In the genomic region with DNA sequence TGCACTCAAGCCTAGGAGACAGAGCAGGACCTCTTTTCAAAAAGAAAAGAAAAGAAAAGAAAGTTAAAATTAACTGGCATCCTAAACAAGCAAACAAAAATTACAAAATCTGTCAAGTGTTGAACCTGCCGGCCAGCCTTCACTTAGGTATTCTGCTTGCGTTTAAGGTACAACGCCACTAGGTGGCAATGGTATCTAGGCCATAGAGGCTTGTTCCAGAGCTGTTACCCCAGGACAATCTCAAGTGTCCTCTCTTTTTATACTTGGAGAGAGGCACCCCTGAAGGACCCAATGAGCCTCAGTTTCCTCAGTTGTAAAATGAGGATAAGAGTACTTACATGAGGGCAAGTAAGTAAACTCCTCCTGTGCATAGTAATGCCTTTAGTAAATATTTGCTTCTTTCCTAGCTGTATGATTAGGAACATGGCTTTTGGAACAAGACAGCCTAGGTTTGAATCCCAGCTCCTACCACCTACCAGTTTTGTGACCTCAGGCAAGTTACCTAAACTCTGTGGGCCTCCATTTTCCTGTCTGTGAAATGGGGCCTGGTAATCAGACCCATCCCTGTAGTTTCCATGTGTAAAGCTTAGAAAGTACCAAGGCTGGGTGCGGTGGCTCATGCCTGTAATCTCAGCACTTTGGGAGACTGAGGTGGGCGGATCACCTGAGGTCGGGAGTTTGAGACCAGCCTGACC, we compare ENCODE assay signal across 8 cellular contexts. TPM values are rescaled to one million over a fixed set of nuclear protein-coding genes. Genes with fewer than 3 reads are reported as not detected.
DNase-seq lines count a peak whose midpoint lies in the region; ATAC-seq and TF ChIP-seq lines count a peak whose summit lies in the region.

No MANE protein-coding gene starts in this region.

- intact Hi-C loops in Right ventricle myocardium inferior (cut with DNase I): loop anchor here (1.0 kb wide), 1 partner anchor 149 kb away; no protein-coding TSS in a partner anchor

- WGBS in upper lobe of left lung, 2 donors: 48% methylated on average over 6 of the region's 6 CpGs

- no peak overlapping the region for H3K4me3 Mint-ChIP-seq in effector memory CD8-positive, alpha-beta T cell
- H3K4me3 Mint-ChIP-seq in naive B cell: no peak overlapping the region

- H3K27me3 Mint-ChIP-seq in effector memory CD8-positive, alpha-beta T cell: peaks cover 8 to 26% of the 10 kb centered on the region in 2 donors
- peaks cover 20 to 36% (median 25%) of the 10 kb centered on the region in 3 donors for H3K27me3 Mint-ChIP-seq in naive B cell

- H3K4me3 ChIP-seq in right atrium auricular region (no peak overlapping the region), upper lobe of left lung (no peak overlapping the region)

- TF ChIP-seq EP300 in upper lobe of left lung (IDR thresholded peaks at IDR 0.05): no peak

- H3K36me3 ChIP-seq in right atrium auricular region: no peaks in the 10 kb centered on the region
- no peaks in the 10 kb centered on the region for H3K36me3 ChIP-seq in upper lobe of left lung

- no peak overlapping the region for H3K27ac Mint-ChIP-seq in effector memory CD8-positive, alpha-beta T cell
- no peak overlapping the region for H3K27ac Mint-ChIP-seq in naive B cell

- peak; percentile 53 for ATAC-seq in Right ventricle myocardium inferior
- ATAC-seq in effector memory CD8-positive, alpha-beta T cell (replicated peaks): peak; percentile 78
- ATAC-seq in naive B cell (ENCODE audit: low read depth in 2 of 2): peak; percentile 41 to 61
- peak in 1 of 2 donors; percentile 75 for ATAC-seq in upper lobe of left lung (ENCODE audit: low FRiP score in 2 of 2)

- no peaks in the 10 kb centered on the region for H3K4me1 ChIP-seq in right atrium auricular region
- H3K4me1 ChIP-seq in upper lobe of left lung: peaks cover 0 to under 1% (median 0%) of the 10 kb centered on the region in 4 donors

- no peaks in the 10 kb centered on the region for H3K27me3 ChIP-seq in right atrium auricular region
- peaks cover 0 to under 1% (median under 1%) of the 10 kb centered on the region in 4 donors for H3K27me3 ChIP-seq in upper lobe of left lung

- peaks cover 0 to under 1% of the 10 kb centered on the region in 2 donors for H3K4me1 Mint-ChIP-seq in effector memory CD8-positive, alpha-beta T cell (ENCODE audit: low read depth in 2 of 2)
- H3K4me1 Mint-ChIP-seq in naive B cell: peaks cover 1 to 5% (median 1%) of the 10 kb centered on the region in 3 donors

- H3K9me3 ChIP-seq in right atrium auricular region: no peaks in the 10 kb centered on the region
- no peaks in the 10 kb centered on the region for H3K9me3 ChIP-seq in upper lobe of left lung

- no peak for TF ChIP-seq POLR2A in upper lobe of left lung (IDR thresholded peaks at IDR 0.05)

- H3K27ac ChIP-seq in right atrium auricular region (no peak overlapping the region), upper lobe of left lung (no peak overlapping the region)

- H3K36me3 Mint-ChIP-seq in effector memory CD8-positive, alpha-beta T cell (ENCODE audit: insufficient read depth): no peaks in the 10 kb centered on the region
- no peaks in the 10 kb centered on the region for H3K36me3 Mint-ChIP-seq in naive B cell

- H3K9me3 Mint-ChIP-seq in effector memory CD8-positive, alpha-beta T cell: no peaks in the 10 kb centered on the region
- H3K9me3 Mint-ChIP-seq in naive B cell: no peaks in the 10 kb centered on the region

- TF ChIP-seq CTCF in right atrium auricular region (IDR thresholded peaks at IDR 0.05) (peak in 1 of 2 donors; percentile 73), upper lobe of left lung (IDR thresholded peaks at IDR 0.05) (peak; percentile 24 to 66 (median 54))

- DNase-seq in Right ventricle myocardium inferior (ENCODE audit: missing footprints) (no peak), right atrium auricular region (ENCODE audit: low spot score) (no peak), NCI-H2196 treated with DMSO at 0.1 percent for 48 hours (lab: John Stamatoyannopoulos, UW; ENCODE audit: unreplicated experiment) (peak; percentile 6), naive B cell (peak; percentile 31), upper lobe of left lung (peak in 1 of 2 donors; percentile 55), GOT3 (lab: John Stamatoyannopoulos, UW) (no peak)
- DNase-seq in activated CD4-positive, alpha-beta T cell treated with anti-CD3 and anti-CD28 coated beads for 48 hours: peak; percentile 65
- peak; percentile 50 to 56 (median 50) for DNase-seq in effector memory CD8-positive, alpha-beta T cell

RNA-seq across cellular contexts. Expression of gene PACSIN1, which starts 5.8 kb away (rescaled TPM):
- total RNA-seq in Right ventricle myocardium inferior: 10.8 TPM
- 1 to 10 TPM; 5.6 to 6.3 TPM for total RNA-seq in right atrium auricular region
- not detected for polyA plus RNA-seq in naive B cell (ENCODE audit: low read depth in 6 of 6)
- 1 to 10 TPM in 1 of 6 donors, under 1 TPM in 2, not detected in 3; 0.06 to 3.0 (median 0.17) TPM for total RNA-seq in upper lobe of left lung

RNA-seq across cellular contexts. Expression of gene RPS10, which starts 34.2 kb away (rescaled TPM):
- total RNA-seq in Right ventricle myocardium inferior (718 TPM), right atrium auricular region (1,000 to 10,000 TPM in 1 of 2 donors, 100 to 1,000 TPM in 1; 830 to 2,258 TPM), upper lobe of left lung (1,000 to 10,000 TPM in 4 of 6 donors, 100 to 1,000 TPM in 2; 383 to 1,975 (median 1,074) TPM)
- 1,000 to 10,000 TPM; 1,403 to 2,423 (median 1,715) TPM for polyA plus RNA-seq in naive B cell (ENCODE audit: low read depth in 6 of 6)

Comparison
In these comparisons a context has a peak if more than half of its experiments do, and no peak if none do; other contexts are left out.
1. DNase-seq: peak in NCI-H2196 treated with DMSO at 0.1 percent for 48 hours (single experiment), activated CD4-positive, alpha-beta T cell treated with anti-CD3 and anti-CD28 coated beads for 48 hours (single experiment), effector memory CD8-positive, alpha-beta T cell (3 of 3) and naive B cell (single experiment); none in Right ventricle myocardium inferior (single experiment), right atrium auricular region (single experiment) and GOT3 (single experiment).